9 cellular contexts compared by ENCODE assay signal in the genomic region with DNA sequence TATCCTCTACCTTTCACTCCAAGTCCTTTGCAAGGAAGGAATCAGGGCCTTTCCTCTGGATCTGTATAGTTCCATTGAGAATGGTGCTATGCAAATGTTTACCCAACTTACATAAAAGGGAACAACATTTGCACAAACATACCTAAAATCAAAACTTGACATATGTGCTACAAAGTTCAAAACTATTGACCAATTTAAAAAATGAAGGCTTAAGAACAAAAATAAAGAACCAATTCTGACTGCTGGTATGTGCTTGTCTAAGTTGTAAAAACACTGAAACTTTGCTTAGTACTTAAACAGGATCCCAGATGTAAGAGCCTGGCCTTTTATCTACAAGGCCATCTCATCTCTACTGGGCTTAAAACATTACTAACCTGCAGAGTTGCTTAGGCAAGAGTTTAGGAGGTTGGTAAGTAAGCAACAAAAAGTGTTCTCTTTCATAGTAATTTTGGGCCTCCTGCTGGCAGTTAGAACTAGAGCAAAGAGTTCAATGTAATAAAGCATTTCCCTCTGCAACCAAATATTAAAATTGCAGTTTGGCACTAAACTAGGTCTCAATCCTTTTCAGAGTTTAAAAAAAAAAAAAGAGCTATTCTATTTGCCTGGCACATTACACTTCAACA. TPM values are rescaled to one million over a fixed set of nuclear protein-coding genes. Genes with fewer than 3 reads are reported as not detected.
DNase-seq lines count a peak whose midpoint lies in the region; ATAC-seq, FAIRE-seq and TF ChIP-seq lines count a peak whose summit lies in the region.
"Had no signal": no experiment of that assay in that cellular context is flagged by ENCODE, and none has a peak within 500 bp of the region (broad histone marks: within the 10 kb centered on the region; RNA-seq: fewer than 3 reads in every experiment).

No MANE protein-coding gene starts in this region.

- ATAC-seq in GM18873 (IDR thresholded peaks at IDR 0.05; ENCODE audit: low FRiP score, unreplicated experiment) = no peak
- ATAC-seq in GM18502 (IDR thresholded peaks at IDR 0.05; ENCODE audit: poor library complexity, unreplicated experiment) = no peak

- DNase-seq in GF-D8 (lab: John Stamatoyannopoulos, UW) (peak; percentile 68), NCI-H748 treated with DMSO at 0.1 percent for 48 hours (lab: John Stamatoyannopoulos, UW) (peak; percentile 75), cardiac fibroblast (ENCODE audit: low read depth in 2 of 2) (peak; percentile 75 to 76), nephron progenitor cell (no peak), frontal cortex (ENCODE audit: low spot score in 2 of 2) (no peak)

- peaks cover 35% of the 10 kb centered on the region for H3K4me1 Mint-ChIP-seq in nephron progenitor cell

- TF ChIP-seq CTCF in 22Rv1 (IDR thresholded peaks at IDR 0.05) (peak; percentile 27; the same call in 1 of the 2 replicates), cardiac fibroblast (IDR thresholded peaks at IDR 0.05; ENCODE audit: low read depth, low read length) (peak; percentile 51), nephron progenitor cell (IDR thresholded peaks at IDR 0.05) (no peak)

- no peak overlapping the region for H3K27ac Mint-ChIP-seq in nephron progenitor cell

- H3K4me3 ChIP-seq in cardiac fibroblast (replicated peaks in 1 of 2; ENCODE audit: low read depth in 2 of 2, low read length in 2 of 2) = no peak overlapping the region

- H3K27ac ChIP-seq in 22Rv1 = peak overlapping the region; percentile 91

- H3K27me3 Mint-ChIP-seq in nephron progenitor cell (ENCODE audit: low read depth, poor library complexity) = peaks cover 21% of the 10 kb centered on the region

- no peak for FAIRE-seq in frontal cortex (lab: Jason Lieb, UNC)
- FAIRE-seq: H1 had no signal

- peak overlapping the region; percentile 90 for H3K4me3 Mint-ChIP-seq in nephron progenitor cell

- H3K9me3 Mint-ChIP-seq in nephron progenitor cell = no peaks in the 10 kb centered on the region

- no peaks in the 10 kb centered on the region for H3K36me3 Mint-ChIP-seq in nephron progenitor cell (ENCODE audit: low read depth)

RNA-seq across cellular contexts. Expression of a gene that starts 2.0 kb away (rescaled TPM):
- total RNA-seq in frontal cortex = 29.8 TPM

Comparison
In these comparisons a context has a peak if more than half of its experiments do, and no peak if none do; other contexts are left out.
1. DNase-seq: peak in GF-D8 (single experiment), NCI-H748 treated with DMSO at 0.1 percent for 48 hours (single experiment) and cardiac fibroblast (2 of 2); none in nephron progenitor cell (single experiment) and frontal cortex (0 of 2).